ENCODE assay signal across 8 cellular contexts in the genomic region with DNA sequence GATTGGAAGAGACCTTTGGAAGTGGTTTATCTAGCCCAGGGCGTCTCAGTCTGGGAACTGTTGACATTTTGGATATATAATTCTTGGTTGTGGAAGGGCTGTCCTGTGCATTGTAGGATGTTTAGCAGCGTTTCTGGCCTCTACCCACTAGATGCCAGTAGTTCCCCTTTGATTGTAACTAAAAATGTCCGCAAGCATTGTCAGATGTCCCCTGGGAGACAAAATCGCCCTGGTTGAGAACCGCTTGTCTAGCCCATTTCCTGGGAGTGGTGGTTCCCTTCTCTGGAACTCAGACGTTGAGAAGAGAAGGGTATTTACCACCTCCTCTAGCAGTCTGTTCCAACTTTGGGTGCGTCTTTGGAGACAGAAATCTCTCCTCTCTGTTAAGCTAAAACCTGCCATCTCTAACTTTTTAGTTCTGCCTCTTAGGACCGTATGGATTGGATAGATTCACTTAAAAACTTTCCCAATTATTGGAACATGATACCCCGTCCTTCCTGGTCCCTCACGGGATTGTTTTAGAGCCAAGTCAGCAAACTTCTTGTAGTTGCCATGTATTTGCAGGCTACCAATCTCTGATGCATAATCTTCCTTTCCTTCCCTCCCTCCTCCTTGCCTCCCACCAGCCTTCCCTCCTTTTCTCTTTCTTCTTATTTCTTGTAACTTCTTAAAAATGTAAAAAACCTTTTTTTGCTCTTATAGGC. TPM values are rescaled to one million over a fixed set of nuclear protein-coding genes. Genes with fewer than 3 reads are reported as not detected.
DNase-seq lines count a peak whose midpoint lies in the region; ATAC-seq and TF ChIP-seq lines count a peak whose summit lies in the region.

No MANE protein-coding gene starts in this region.

- no peaks in the 10 kb centered on the region for H3K27me3 ChIP-seq in WERI-Rb-1 (ENCODE audit: insufficient read depth, low read depth, severe bottlenecking)

- peak overlapping the region; percentile 49 for H3K27ac Mint-ChIP-seq in activated naive CD8-positive, alpha-beta T cell treated with anti-CD3 and anti-CD28 coated beads, Interleukin-2, amount 10 ng/mL, durations not matched to agents 7 days and 5 days
- H3K27ac Mint-ChIP-seq in activated naive CD8-positive, alpha-beta T cell treated with anti-CD3 and anti-CD28 coated beads for 36 hours, result no peak overlapping the region

- H3K36me3 ChIP-seq in WERI-Rb-1, result peaks cover 46% of the 10 kb centered on the region

- DNase-seq in activated naive CD8-positive, alpha-beta T cell treated with anti-CD3 and anti-CD28 coated beads, Interleukin-2, amount 10 ng/mL, durations not matched to agents 7 days and 5 days, result no peak
- no peak for DNase-seq in activated naive CD8-positive, alpha-beta T cell treated with anti-CD3 and anti-CD28 coated beads for 36 hours
- no peak for DNase-seq in WERI-Rb-1
- peak; percentile 14 to 33 for DNase-seq in lung microvascular endothelial cell (ENCODE audit: low read depth in 2 of 2)
- no peak for DNase-seq in NCI-H1417 treated with DMSO at 0.1 percent for 48 hours (lab: John Stamatoyannopoulos, UW)
- no peak for DNase-seq in retina

- ATAC-seq in activated naive CD8-positive, alpha-beta T cell treated with anti-CD3 and anti-CD28 coated beads, Interleukin-2, amount 10 ng/mL, durations not matched to agents 7 days and 5 days (ENCODE audit: low read depth), result no peak
- ATAC-seq in HG02973 (IDR thresholded peaks at IDR 0.05; ENCODE audit: unreplicated experiment) (peak; percentile 75), HG02970 (IDR thresholded peaks at IDR 0.05; ENCODE audit: low FRiP score, unreplicated experiment) (no peak)

- no peak overlapping the region for H3K4me3 ChIP-seq in WERI-Rb-1 (ENCODE audit: low read depth, low read length)

- POLR2A ChIA-PET in activated naive CD8-positive, alpha-beta T cell treated with anti-CD3 and anti-CD28 coated beads, Interleukin-2, amount 10 ng/mL, durations not matched to agents 7 days and 5 days (lab: Charles Lee), result no interaction called here

- no peaks in the 10 kb centered on the region for H3K9me3 Mint-ChIP-seq in activated naive CD8-positive, alpha-beta T cell treated with anti-CD3 and anti-CD28 coated beads, Interleukin-2, amount 10 ng/mL, durations not matched to agents 7 days and 5 days
- H3K9me3 Mint-ChIP-seq in activated naive CD8-positive, alpha-beta T cell treated with anti-CD3 and anti-CD28 coated beads for 36 hours, result no peaks in the 10 kb centered on the region

- TF ChIP-seq CTCF in WERI-Rb-1 (IDR thresholded peaks at IDR 0.05; ENCODE audit: low read depth, low read length), result peak; percentile 39

- no peaks in the 10 kb centered on the region for H3K27me3 Mint-ChIP-seq in activated naive CD8-positive, alpha-beta T cell treated with anti-CD3 and anti-CD28 coated beads, Interleukin-2, amount 10 ng/mL, durations not matched to agents 7 days and 5 days
- no peaks in the 10 kb centered on the region for H3K27me3 Mint-ChIP-seq in activated naive CD8-positive, alpha-beta T cell treated with anti-CD3 and anti-CD28 coated beads for 36 hours

- H3K36me3 Mint-ChIP-seq in activated naive CD8-positive, alpha-beta T cell treated with anti-CD3 and anti-CD28 coated beads, Interleukin-2, amount 10 ng/mL, durations not matched to agents 7 days and 5 days, result peaks cover 21% of the 10 kb centered on the region
- peaks cover 18% of the 10 kb centered on the region for H3K36me3 Mint-ChIP-seq in activated naive CD8-positive, alpha-beta T cell treated with anti-CD3 and anti-CD28 coated beads for 36 hours

- H3K4me3 Mint-ChIP-seq in activated naive CD8-positive, alpha-beta T cell treated with anti-CD3 and anti-CD28 coated beads, Interleukin-2, amount 10 ng/mL, durations not matched to agents 7 days and 5 days, result no peak overlapping the region
- no peak overlapping the region for H3K4me3 Mint-ChIP-seq in activated naive CD8-positive, alpha-beta T cell treated with anti-CD3 and anti-CD28 coated beads for 36 hours

- H3K4me1 Mint-ChIP-seq in activated naive CD8-positive, alpha-beta T cell treated with anti-CD3 and anti-CD28 coated beads, Interleukin-2, amount 10 ng/mL, durations not matched to agents 7 days and 5 days, result peaks cover 17% of the 10 kb centered on the region
- peaks cover 19% of the 10 kb centered on the region for H3K4me1 Mint-ChIP-seq in activated naive CD8-positive, alpha-beta T cell treated with anti-CD3 and anti-CD28 coated beads for 36 hours

- H3K27ac ChIP-seq in WERI-Rb-1, result no peak overlapping the region

- H3K9me3 ChIP-seq in WERI-Rb-1 (ENCODE audit: severe bottlenecking), result no peaks in the 10 kb centered on the region

RNA-seq across cellular contexts. Expression of gene TMEM165, which starts 13.9 kb away (rescaled TPM):
- 10 to 100 TPM; 68.4 to 72.6 TPM for total RNA-seq in activated naive CD8-positive, alpha-beta T cell treated with anti-CD3 and anti-CD28 coated beads, Interleukin-2, amount 10 ng/mL, durations not matched to agents 7 days and 5 days
- 10 to 100 TPM; 59.7 to 60.8 TPM for total RNA-seq in activated naive CD8-positive, alpha-beta T cell treated with anti-CD3 and anti-CD28 coated beads for 36 hours
- 76.1 and 103 TPM in 2 replicates for total RNA-seq in lung microvascular endothelial cell

Comparison
In these comparisons a context has a peak if more than half of its experiments do, and no peak if none do; other contexts are left out.
1. DNase-seq: peak in lung microvascular endothelial cell (2 of 2); none in activated naive CD8-positive, alpha-beta T cell treated with anti-CD3 and anti-CD28 coated beads, Interleukin-2, amount 10 ng/mL, durations not matched to agents 7 days and 5 days (single experiment), activated naive CD8-positive, alpha-beta T cell treated with anti-CD3 and anti-CD28 coated beads for 36 hours (single experiment), WERI-Rb-1 (single experiment), NCI-H1417 treated with DMSO at 0.1 percent for 48 hours (single experiment) and retina (single experiment).